In the genomic region with DNA sequence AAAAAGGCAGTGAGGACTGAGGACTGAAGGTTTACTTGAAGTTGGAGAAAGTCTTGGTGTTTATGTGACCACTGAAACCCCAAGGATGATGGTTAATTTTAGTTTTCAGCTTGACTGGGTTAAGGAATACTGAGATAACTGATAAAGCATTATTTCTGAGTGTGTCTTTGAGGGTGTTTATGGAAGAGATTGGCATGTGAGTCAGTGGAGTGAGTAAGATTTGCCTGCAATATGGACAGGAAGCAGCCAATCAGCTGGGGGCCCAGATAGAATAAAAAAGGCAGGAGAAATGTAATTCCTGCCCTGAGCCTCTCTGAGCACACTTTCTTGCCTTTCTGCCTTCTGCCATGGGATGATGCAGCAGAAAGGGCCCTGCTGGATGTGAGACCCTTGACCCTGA, we compare ENCODE assay signal across 13 cellular contexts.
DNase-seq lines count a peak whose midpoint lies in the region; ATAC-seq and TF ChIP-seq lines count a peak whose summit lies in the region.
"Had no signal": no experiment of that assay in that cellular context is flagged by ENCODE, and none has a peak within 500 bp of the region (broad histone marks: within the 10 kb centered on the region; RNA-seq: fewer than 3 reads in every experiment).

No MANE protein-coding gene starts in this region.

- ATAC-seq in natural killer cell treated with Interleukin-12 subunit alpha and Interleukin-12 subunit beta and Interleukin-15 and Interleukin-18, amount 100 ng/mL, for 72 hours: no peak

- DNase-seq in H4 (ENCODE audit: low spot score) (peak; percentile 9), amniotic stem cell (lab: John Stamatoyannopoulos, UW) (peak; percentile 40), glomerular endothelial cell (ENCODE audit: extremely low read depth, low read depth, low spot score) (peak; percentile 25), endothelial cell (ENCODE audit: low spot score) (no peak), NCI-H2081 (lab: John Stamatoyannopoulos, UW) (no peak)
- DNase-seq in stimulated activated CD4-positive, alpha-beta T cell treated with anti-CD3 and anti-CD28 coated beads, Interleukin-2, amount 100 ng/mL, for 48 hours: no peak
- DNase-seq in natural killer cell treated with Interleukin-12 subunit alpha and Interleukin-12 subunit beta and Interleukin-15 and Interleukin-18, amount 100 ng/mL, for 72 hours (ENCODE audit: low spot score): no peak
- DNase-seq: glutamatergic neuron; NCI-H1930; posterior cingulate gyrus; stimulated activated naive CD4-positive, alpha-beta T cell treated with Interleukin-2 at 50 U/mL for 16 hours had no signal

- H3K36me3 Mint-ChIP-seq in natural killer cell treated with Interleukin-12 subunit alpha and Interleukin-12 subunit beta and Interleukin-15 and Interleukin-18, amount 100 ng/mL, for 72 hours: peaks cover 28% of the 10 kb centered on the region
- H3K36me3 Mint-ChIP-seq in endothelial cell (ENCODE audit: low read depth, unreplicated experiment): no peaks in the 10 kb centered on the region

- peaks cover 18% of the 10 kb centered on the region for H3K4me1 ChIP-seq in ACC112 (ENCODE audit: control insufficient read depth, insufficient read depth, low read length, unreplicated experiment)

- peak overlapping the region; percentile 66 for H3K27ac ChIP-seq in ACC112 (ENCODE audit: low read depth, low read length)
- H3K27ac ChIP-seq: coronary artery had no signal

- 0 out of 2 replicates have a peak, but pooled peaks cover 3% of the 10 kb centered on the region for H3K36me3 ChIP-seq in ACC112 (ENCODE audit: insufficient read depth, low read length)

- H2AFZ ChIP-seq in ACC112 (ENCODE audit: low read length, unreplicated experiment): peak overlapping the region; percentile 67

- peak overlapping the region in 1 of 2 donors; percentile 73 for H3K27ac Mint-ChIP-seq in natural killer cell treated with Interleukin-12 subunit alpha and Interleukin-12 subunit beta and Interleukin-15 and Interleukin-18, amount 100 ng/mL, for 72 hours
- H3K27ac Mint-ChIP-seq in endothelial cell (ENCODE audit: unreplicated experiment): no peak overlapping the region

- no peak overlapping the region for H3K4me3 ChIP-seq in ACC112 (ENCODE audit: low read depth, low read length)
- H3K4me3 ChIP-seq: coronary artery had no signal

- peaks cover 0 to 7% of the 10 kb centered on the region in 2 donors for H3K4me1 Mint-ChIP-seq in natural killer cell treated with Interleukin-12 subunit alpha and Interleukin-12 subunit beta and Interleukin-15 and Interleukin-18, amount 100 ng/mL, for 72 hours (ENCODE audit: low read depth in 2 of 2)
- H3K4me1 Mint-ChIP-seq in endothelial cell (ENCODE audit: unreplicated experiment): peaks cover 2% of the 10 kb centered on the region

- H3K4me3 Mint-ChIP-seq in natural killer cell treated with Interleukin-12 subunit alpha and Interleukin-12 subunit beta and Interleukin-15 and Interleukin-18, amount 100 ng/mL, for 72 hours: no peak overlapping the region
- no peak overlapping the region for H3K4me3 Mint-ChIP-seq in endothelial cell (ENCODE audit: unreplicated experiment)

- peaks cover 19% of the 10 kb centered on the region for H3K9me3 Mint-ChIP-seq in natural killer cell treated with Interleukin-12 subunit alpha and Interleukin-12 subunit beta and Interleukin-15 and Interleukin-18, amount 100 ng/mL, for 72 hours
- H3K9me3 Mint-ChIP-seq in endothelial cell (ENCODE audit: unreplicated experiment): no peaks in the 10 kb centered on the region

- TF ChIP-seq CTCF in endothelial cell (IDR thresholded peaks at IDR 0.05; ENCODE audit: unreplicated experiment): no peak

- no peaks in the 10 kb centered on the region for H3K79me2 ChIP-seq in ACC112 (ENCODE audit: control insufficient read depth, insufficient read depth, low read length, unreplicated experiment)

- peaks cover 17 to 28% of the 10 kb centered on the region in 2 donors for H3K27me3 Mint-ChIP-seq in natural killer cell treated with Interleukin-12 subunit alpha and Interleukin-12 subunit beta and Interleukin-15 and Interleukin-18, amount 100 ng/mL, for 72 hours
- H3K27me3 Mint-ChIP-seq in endothelial cell (ENCODE audit: unreplicated experiment): no peaks in the 10 kb centered on the region

- H3K27me3 ChIP-seq in ACC112 (ENCODE audit: insufficient read depth, low read length): no peaks in the 10 kb centered on the region

Comparison
In these comparisons a context has a peak if more than half of its experiments do, and no peak if none do; other contexts are left out.
1. DNase-seq: peak in H4 (single experiment), amniotic stem cell (single experiment) and glomerular endothelial cell (single experiment); none in stimulated activated CD4-positive, alpha-beta T cell treated with anti-CD3 and anti-CD28 coated beads, Interleukin-2, amount 100 ng/mL, for 48 hours (0 of 2), natural killer cell treated with Interleukin-12 subunit alpha and Interleukin-12 subunit beta and Interleukin-15 and Interleukin-18, amount 100 ng/mL, for 72 hours (single experiment), endothelial cell (single experiment) and NCI-H2081 (0 of 2).